11 cellular contexts compared by ENCODE assay signal in the genomic region with DNA sequence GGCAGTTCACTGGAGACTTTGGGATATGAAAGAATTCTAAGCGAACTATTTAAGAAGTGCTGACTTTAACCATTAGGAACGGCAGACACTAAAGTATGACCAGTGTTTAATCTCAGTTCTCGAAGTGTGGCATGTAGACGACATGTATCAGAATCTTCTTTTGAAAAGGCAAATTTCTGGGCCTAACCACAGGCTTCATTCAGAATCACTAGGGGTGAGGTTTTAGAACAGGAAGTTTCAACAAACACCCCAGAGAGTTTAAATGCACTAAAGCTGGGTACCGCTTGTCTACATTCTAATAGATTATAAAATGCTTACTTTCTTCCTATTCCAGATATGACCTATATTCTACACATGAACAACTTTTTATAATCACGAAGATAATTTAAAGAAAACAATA.
DNase-seq lines count a peak whose midpoint lies in the region; ATAC-seq and TF ChIP-seq lines count a peak whose summit lies in the region.
"Had no signal": no experiment of that assay in that cellular context is flagged by ENCODE, and none has a peak within 500 bp of the region (broad histone marks: within the 10 kb centered on the region; RNA-seq: fewer than 3 reads in every experiment).

No MANE protein-coding gene starts in this region.

- intact Hi-C loops in posterior vena cava (cut with DNase I), result no loop called here

- peaks cover 7 to 31% of the 10 kb centered on the region in 2 donors for H3K36me3 Mint-ChIP-seq in activated naive CD4-positive, alpha-beta T cell treated with anti-CD3 and anti-CD28 coated beads, Interleukin-2, amount 50 U/mL, for 72 hours

- DNase-seq in GM06990 (ENCODE audit: extremely low read depth, insufficient read length) (peak; percentile 56), NCI-H1105 treated with DMSO at 0.1 percent for 48 hours (lab: John Stamatoyannopoulos, UW) (no peak), dedifferentiated amniotic fluid mesenchymal stem cell (ENCODE audit: extremely low spot score) (no peak), posterior vena cava (ENCODE audit: low spot score) (no peak)
- DNase-seq in activated naive CD4-positive, alpha-beta T cell treated with anti-CD3 and anti-CD28 coated beads, Interleukin-2, amount 50 U/mL, for 72 hours (ENCODE audit: low spot score in 2 of 2), result no peak
- no peak for DNase-seq in stimulated activated CD4-positive, alpha-beta T cell treated with anti-CD3 and anti-CD28 coated beads, Interleukin-2, amount 100 ng/mL, for 24 hours
- DNase-seq: DMS53, erythroblast, MG63 had no signal

- H3K4me3 ChIP-seq in GM06990 (replicated peaks; ENCODE audit: low read depth, low read length), result no peak overlapping the region
- H3K4me3 ChIP-seq: MG63 had no signal

- peak overlapping the region; percentile 42 to 75 for H3K27ac Mint-ChIP-seq in activated naive CD4-positive, alpha-beta T cell treated with anti-CD3 and anti-CD28 coated beads, Interleukin-2, amount 50 U/mL, for 72 hours

- peaks cover 4% of the 10 kb centered on the region for H3K36me3 ChIP-seq in GM06990 (ENCODE audit: control insufficient read depth, insufficient read depth, low read length)
- H3K36me3 ChIP-seq: MG63 had no signal

- peak; percentile 78 for ATAC-seq in GM19438 (IDR thresholded peaks at IDR 0.05; ENCODE audit: low read depth, unreplicated experiment)
- peak; percentile 70 for ATAC-seq in HG03103 (IDR thresholded peaks at IDR 0.05; ENCODE audit: low read depth, unreplicated experiment)
- peak; percentile 69 to 75 for ATAC-seq in activated naive CD4-positive, alpha-beta T cell treated with anti-CD3 and anti-CD28 coated beads, Interleukin-2, amount 50 U/mL, for 72 hours

- no peak for TF ChIP-seq CTCF in GM06990 (IDR thresholded peaks at IDR 0.05; ENCODE audit: insufficient read depth, low read length, poor library complexity, severe bottlenecking)

- H3K27me3 ChIP-seq in GM06990 (replicated peaks; ENCODE audit: control insufficient read depth, insufficient read depth, low read length), result no peaks in the 10 kb centered on the region
- H3K27me3 ChIP-seq: MG63 had no signal

- H3K9me3 Mint-ChIP-seq in activated naive CD4-positive, alpha-beta T cell treated with anti-CD3 and anti-CD28 coated beads, Interleukin-2, amount 50 U/mL, for 72 hours, result peaks cover 0 to 9% of the 10 kb centered on the region in 2 donors
